ENCODE assay signal across 8 cellular contexts in genomic region chr1:245153645-245154428, GRCh38. TPM values are rescaled to one million over a fixed set of nuclear protein-coding genes. Genes with fewer than 3 reads are reported as not detected.
DNase-seq lines count a peak whose midpoint lies in the region; ATAC-seq and TF ChIP-seq lines count a peak whose summit lies in the region.

No MANE protein-coding gene starts in this region.

- H3K4me1 ChIP-seq in BLaER1 = peaks cover 37% of the 10 kb centered on the region
- H3K4me1 ChIP-seq in GM23338 (ENCODE audit: insufficient read depth) = no peaks in the 10 kb centered on the region; the same call in 1 of the 2 replicates
- peaks cover 3% of the 10 kb centered on the region for H3K4me1 ChIP-seq in endocrine pancreas (ENCODE audit: control insufficient read depth, insufficient read depth, low read length)

- H3K27me3 ChIP-seq in BLaER1 (peaks cover 51% of the 10 kb centered on the region), GM23338 (ENCODE audit: insufficient read depth) (peaks cover 71% of the 10 kb centered on the region), endocrine pancreas (ENCODE audit: control insufficient read depth, insufficient read depth, low read length) (no peaks in the 10 kb centered on the region)

- H3K27ac ChIP-seq in BLaER1 (no peak overlapping the region), GM23338 (ENCODE audit: low read depth) (no peak overlapping the region)

- peak overlapping the region; percentile 76 for H3K4me3 Mint-ChIP-seq in GM23338
- peak overlapping the region; percentile 91 for H3K4me3 Mint-ChIP-seq in T-helper 17 cell

- H3K9me2 ChIP-seq in GM23338 (ENCODE audit: insufficient read depth) = no peaks in the 10 kb centered on the region

- H3K4me2 ChIP-seq in BLaER1 (peak overlapping the region; percentile 98), GM23338 (peak overlapping the region; percentile 94)

- no peaks in the 10 kb centered on the region for H3K79me2 ChIP-seq in GM23338 (replicated peaks; ENCODE audit: insufficient read depth)

- H3K27ac Mint-ChIP-seq in GM23338 (no peak overlapping the region), T-helper 17 cell (no peak overlapping the region)

- H3K4me1 Mint-ChIP-seq in GM23338 (peaks cover 6% of the 10 kb centered on the region; the same call in 2 of the 3 replicates), T-helper 17 cell (peaks cover 13% of the 10 kb centered on the region)

- no peak for TF ChIP-seq CTCF in GM23338 (conservative IDR thresholded peaks at IDR 0.05; ENCODE audit: low read depth in 2 of 2)

- peak; percentile 3 for ATAC-seq in GM23338
- ATAC-seq in T-helper 17 cell = no peak
- ATAC-seq in HG02759 (IDR thresholded peaks at IDR 0.05; ENCODE audit: unreplicated experiment) = no peak
- no peak for ATAC-seq in HG03280 (IDR thresholded peaks at IDR 0.05; ENCODE audit: unreplicated experiment)

- peaks cover 5% of the 10 kb centered on the region; the same call in 1 of the 2 replicates for H3F3A ChIP-seq in GM23338 (replicated peaks; ENCODE audit: low read depth)

- H3K27me3 Mint-ChIP-seq in GM23338 (ENCODE audit: insufficient read depth, low read depth, poor library complexity) (peaks cover 46% of the 10 kb centered on the region), T-helper 17 cell (peaks cover 65% of the 10 kb centered on the region)

- peak; percentile 41 for DNase-seq in GM23338 (ENCODE audit: low spot score)
- DNase-seq in T-helper 17 cell = no peak
- DNase-seq in myocyte (ENCODE audit: low read depth) = peak; percentile 32
- no peak for DNase-seq in cerebellar nuclear complex (lab: John Stamatoyannopoulos, UW)

- H2AFZ ChIP-seq in GM23338 = peak overlapping the region; percentile 86

- no peaks in the 10 kb centered on the region for H3K9me3 ChIP-seq in BLaER1
- H3K9me3 ChIP-seq in T-helper 17 cell (ENCODE audit: control insufficient read depth, low read length, poor library complexity, severe bottlenecking) = peaks cover 2% of the 10 kb centered on the region
- no peaks in the 10 kb centered on the region for H3K9me3 ChIP-seq in endocrine pancreas (ENCODE audit: control insufficient read depth, low read length)

- H3K9ac ChIP-seq in BLaER1 (no peak overlapping the region), endocrine pancreas (ENCODE audit: control insufficient read depth, insufficient read depth, low read length) (no peak overlapping the region)

- no peaks in the 10 kb centered on the region for H3K36me3 Mint-ChIP-seq in GM23338 (ENCODE audit: low read depth)
- H3K36me3 Mint-ChIP-seq in T-helper 17 cell (ENCODE audit: low read depth) = peaks cover 2% of the 10 kb centered on the region

- no peaks in the 10 kb centered on the region; the same call in 2 of the 3 replicates for H3K9me3 Mint-ChIP-seq in GM23338

- H3K36me3 ChIP-seq in BLaER1 = no peaks in the 10 kb centered on the region
- no peaks in the 10 kb centered on the region for H3K36me3 ChIP-seq in GM23338 (ENCODE audit: insufficient read depth)
- no peaks in the 10 kb centered on the region for H3K36me3 ChIP-seq in endocrine pancreas (ENCODE audit: control insufficient read depth, insufficient read depth, low read length)

- peak overlapping the region; percentile 73 for H3K4me3 ChIP-seq in BLaER1
- peak overlapping the region; percentile 80 for H3K4me3 ChIP-seq in GM23338
- H3K4me3 ChIP-seq in endocrine pancreas (ENCODE audit: control insufficient read depth, insufficient read depth, low read length) = peak overlapping the region; percentile 8

- H4K20me1 ChIP-seq in BLaER1 (peaks cover 27% of the 10 kb centered on the region), GM23338 (replicated peaks; ENCODE audit: insufficient read depth) (no peaks in the 10 kb centered on the region)

TF ChIP-seq in GM23338, 12 proteins besides CTCF, POLR2A, EP300 and RAD21 (continues in another document):
- TF ChIP-seq ZNF331 (CRISPR knock-in tag; IDR thresholded peaks at IDR 0.05; ENCODE audit: low read depth) (no peak), JUNB (IDR thresholded peaks at IDR 0.05; ENCODE audit: unreplicated experiment) (no peak), STAT1 (IDR thresholded peaks at IDR 0.05; ENCODE audit: unreplicated experiment) (no peak), CREB1 (CRISPR knock-in tag; IDR thresholded peaks at IDR 0.05; ENCODE audit: low read depth) (no peak), EZH2phosphoT487 (IDR thresholded peaks at IDR 0.05; ENCODE audit: unreplicated experiment) (no peak), ETS1 (IDR thresholded peaks at IDR 0.05) (no peak), ZNF462 (CRISPR knock-in tag; IDR thresholded peaks at IDR 0.05) (no peak), POLR2AphosphoS5 (IDR thresholded peaks at IDR 0.05; ENCODE audit: low read depth) (no peak), ZNF114 (CRISPR knock-in tag; IDR thresholded peaks at IDR 0.05) (no peak), EZH2 (IDR thresholded peaks at IDR 0.05; ENCODE audit: low read depth, unreplicated experiment) (no peak), NANOG (IDR thresholded peaks at IDR 0.05; ENCODE audit: borderline replicate concordance) (no peak)

RNA-seq across cellular contexts. Expression of gene KIF26B, which starts 0.9 kb away (rescaled TPM):
- 0.19 and 0.76 TPM in 2 replicates for total RNA-seq in GM23338 (2014; rRNA removed; shearing (Covaris generic))
- polyA plus RNA-seq in GM23338 (2016; fragmentation: Nextera tagmentation; extraction: Ambion mirVana) = 0.03 and 0.28 TPM in 2 replicates
- total RNA-seq in T-helper 17 cell (not detected), myocyte (0.83 and 1.6 TPM in 2 replicates)
- polyA plus RNA-seq in myocyte (2012) = 0.34 TPM

Comparison
In these comparisons a context has a peak if more than half of its experiments do, and no peak if none do; other contexts are left out.
1. H3K4me3 ChIP-seq: peak in every context shown above with its lines; median percentile 80 in GM23338; 73 in BLaER1; 8 in endocrine pancreas.
2. DNase-seq: peak in GM23338 (single experiment) and myocyte (single experiment); none in T-helper 17 cell (0 of 3) and cerebellar nuclear complex (0 of 2).